ENCODE assay signal across 10 cellular contexts in the genomic region with DNA sequence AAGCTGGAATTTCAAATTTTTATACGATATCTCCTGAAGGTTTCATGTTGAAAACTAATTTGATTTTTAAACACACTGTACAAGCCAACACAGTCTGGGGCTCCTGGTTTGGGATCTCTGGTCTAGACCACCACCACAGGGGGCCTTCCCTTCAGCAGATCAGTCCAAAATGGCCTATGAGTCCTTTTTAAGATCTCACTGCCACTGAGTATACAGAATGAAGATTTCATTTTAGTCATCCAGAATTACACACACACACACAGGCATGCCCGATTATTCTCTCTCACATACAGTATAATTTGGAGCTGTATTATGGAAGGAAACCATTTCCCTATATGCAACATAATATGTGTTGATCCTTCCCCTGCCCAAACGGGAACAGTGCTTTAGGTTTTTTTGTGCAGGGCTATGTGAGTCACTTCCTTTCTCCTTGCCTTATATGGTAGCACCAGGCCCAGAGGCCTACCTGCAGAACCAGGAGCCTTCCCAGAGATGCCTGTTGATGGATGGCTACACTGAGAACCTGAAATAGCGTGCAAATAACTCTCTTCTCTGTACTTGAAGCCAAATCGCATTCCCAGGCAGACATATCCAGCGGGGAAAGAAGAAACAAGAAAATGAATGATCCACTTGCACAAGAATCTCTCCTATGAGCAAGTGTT.
DNase-seq lines count a peak whose midpoint lies in the region; ATAC-seq and TF ChIP-seq lines count a peak whose summit lies in the region.
"Had no signal": no experiment of that assay in that cellular context is flagged by ENCODE, and none has a peak within 500 bp of the region (broad histone marks: within the 10 kb centered on the region; RNA-seq: fewer than 3 reads in every experiment).

No MANE protein-coding gene starts in this region.

- peak; percentile 63 for ATAC-seq in effector memory CD8-positive, alpha-beta T cell (replicated peaks)
- peak; percentile 55 to 56 for ATAC-seq in stimulated activated naive B cell treated with anti-CD40 and anti-IgM and Interleukin-4, amounts not matched to agents 10 μg/mL and 1 μg/mL and 100 μg/mL, for 72 hours (replicated peaks)
- ATAC-seq in GM18520 (IDR thresholded peaks at IDR 0.05; ENCODE audit: unreplicated experiment): no peak
- ATAC-seq in HG03469 (IDR thresholded peaks at IDR 0.05; ENCODE audit: unreplicated experiment): no peak
- ATAC-seq in HG03378 (IDR thresholded peaks at IDR 0.05; ENCODE audit: unreplicated experiment): no peak

- H3K4me2 ChIP-seq in OCI-LY1 (ENCODE audit: low read length): peak overlapping the region; percentile 35

- H3K36me3 Mint-ChIP-seq in effector memory CD8-positive, alpha-beta T cell (ENCODE audit: insufficient read depth): peaks cover 7% of the 10 kb centered on the region
- H3K36me3 Mint-ChIP-seq in stimulated activated naive B cell treated with anti-CD40 and anti-IgM and Interleukin-4, amounts not matched to agents 10 μg/mL and 1 μg/mL and 100 μg/mL, for 72 hours: peaks cover 0 to 8% of the 10 kb centered on the region in 2 donors

- H3K9ac ChIP-seq in OCI-LY1 (ENCODE audit: low read length): peak overlapping the region; percentile 18; the same call in 1 of the 2 replicates

- peak overlapping the region; percentile 53 for H3K27ac ChIP-seq in OCI-LY1 (ENCODE audit: low read depth, low read length, poor library complexity, severe bottlenecking)
- H3K27ac ChIP-seq: suprapubic skin had no signal

- H3K27me3 Mint-ChIP-seq in effector memory CD8-positive, alpha-beta T cell: no peaks in the 10 kb centered on the region
- no peaks in the 10 kb centered on the region for H3K27me3 Mint-ChIP-seq in stimulated activated naive B cell treated with anti-CD40 and anti-IgM and Interleukin-4, amounts not matched to agents 10 μg/mL and 1 μg/mL and 100 μg/mL, for 72 hours

- peak overlapping the region in 1 of 2 donors; percentile 7 for H3K4me3 Mint-ChIP-seq in effector memory CD8-positive, alpha-beta T cell
- no peak overlapping the region for H3K4me3 Mint-ChIP-seq in stimulated activated naive B cell treated with anti-CD40 and anti-IgM and Interleukin-4, amounts not matched to agents 10 μg/mL and 1 μg/mL and 100 μg/mL, for 72 hours

- peak overlapping the region; percentile 38; the same call in 1 of the 2 replicates for H2AFZ ChIP-seq in OCI-LY1 (ENCODE audit: low read length)

- H3K27ac Mint-ChIP-seq in effector memory CD8-positive, alpha-beta T cell: peak overlapping the region; percentile 78 to 89
- peak overlapping the region; percentile 26 for H3K27ac Mint-ChIP-seq in stimulated activated naive B cell treated with anti-CD40 and anti-IgM and Interleukin-4, amounts not matched to agents 10 μg/mL and 1 μg/mL and 100 μg/mL, for 72 hours

- H3K4me1 ChIP-seq in OCI-LY1 (ENCODE audit: insufficient read depth, low read length, severe bottlenecking): peaks cover 49% of the 10 kb centered on the region

- H3K4me1 Mint-ChIP-seq in effector memory CD8-positive, alpha-beta T cell (ENCODE audit: low read depth in 2 of 2): peaks cover 16 to 27% of the 10 kb centered on the region in 2 donors
- peaks cover 24 to 42% of the 10 kb centered on the region in 2 donors for H3K4me1 Mint-ChIP-seq in stimulated activated naive B cell treated with anti-CD40 and anti-IgM and Interleukin-4, amounts not matched to agents 10 μg/mL and 1 μg/mL and 100 μg/mL, for 72 hours

- H3K9me3 Mint-ChIP-seq in effector memory CD8-positive, alpha-beta T cell: no peaks in the 10 kb centered on the region
- H3K9me3 Mint-ChIP-seq in stimulated activated naive B cell treated with anti-CD40 and anti-IgM and Interleukin-4, amounts not matched to agents 10 μg/mL and 1 μg/mL and 100 μg/mL, for 72 hours: peaks cover 4 to 5% of the 10 kb centered on the region in 2 donors

- H3F3A ChIP-seq in OCI-LY1 (ENCODE audit: insufficient read depth, low read length): peaks cover 8% of the 10 kb centered on the region; the same call in 1 of the 2 replicates

- H3K27me3 ChIP-seq in OCI-LY1 (ENCODE audit: insufficient read depth, low read length): no peaks in the 10 kb centered on the region
- H3K27me3 ChIP-seq: suprapubic skin had no signal

- H3K4me3 ChIP-seq in OCI-LY1 (ENCODE audit: low read depth, low read length, poor library complexity, severe bottlenecking): no peak overlapping the region
- H3K4me3 ChIP-seq: suprapubic skin had no signal

- H3K9me2 ChIP-seq in OCI-LY1 (ENCODE audit: low read depth, low read length): no peaks in the 10 kb centered on the region

- H4K20me1 ChIP-seq in OCI-LY1 (ENCODE audit: insufficient read depth, low read length): no peaks in the 10 kb centered on the region

- H3K9me3 ChIP-seq in OCI-LY1 (ENCODE audit: low read length): no peaks in the 10 kb centered on the region
- H3K9me3 ChIP-seq: Caco-2, suprapubic skin had no signal

- no peak for TF ChIP-seq CTCF in OCI-LY1 (IDR thresholded peaks at IDR 0.05; ENCODE audit: low read length)

- DNase-seq in activated gamma-delta T cell treated with Interleukin-2 at 50 U/mL for 16 hours (peak; percentile 6), activated gamma-delta T cell (lab: John Stamatoyannopoulos, UW) (no peak)
- DNase-seq in effector memory CD8-positive, alpha-beta T cell: no peak
- DNase-seq in stimulated activated naive B cell treated with anti-CD40 and anti-IgM and Interleukin-4, amounts not matched to agents 10 μg/mL and 1 μg/mL and 100 μg/mL, for 72 hours: no peak
- DNase-seq: Caco-2 had no signal

- H3K79me2 ChIP-seq in OCI-LY1 (ENCODE audit: insufficient read depth, low read length): no peaks in the 10 kb centered on the region

- H3K36me3 ChIP-seq in OCI-LY1 (ENCODE audit: insufficient read depth, low read length): no peaks in the 10 kb centered on the region
- H3K36me3 ChIP-seq: suprapubic skin had no signal

Comparison
In these comparisons a context has a peak if more than half of its experiments do, and no peak if none do; other contexts are left out.
1. ATAC-seq: peak in effector memory CD8-positive, alpha-beta T cell (single experiment) and stimulated activated naive B cell treated with anti-CD40 and anti-IgM and Interleukin-4, amounts not matched to agents 10 μg/mL and 1 μg/mL and 100 μg/mL, for 72 hours (2 of 2); none in GM18520 (single experiment), HG03469 (single experiment) and HG03378 (single experiment).